ENCODE assay signal across 8 cellular contexts in the genomic region with DNA sequence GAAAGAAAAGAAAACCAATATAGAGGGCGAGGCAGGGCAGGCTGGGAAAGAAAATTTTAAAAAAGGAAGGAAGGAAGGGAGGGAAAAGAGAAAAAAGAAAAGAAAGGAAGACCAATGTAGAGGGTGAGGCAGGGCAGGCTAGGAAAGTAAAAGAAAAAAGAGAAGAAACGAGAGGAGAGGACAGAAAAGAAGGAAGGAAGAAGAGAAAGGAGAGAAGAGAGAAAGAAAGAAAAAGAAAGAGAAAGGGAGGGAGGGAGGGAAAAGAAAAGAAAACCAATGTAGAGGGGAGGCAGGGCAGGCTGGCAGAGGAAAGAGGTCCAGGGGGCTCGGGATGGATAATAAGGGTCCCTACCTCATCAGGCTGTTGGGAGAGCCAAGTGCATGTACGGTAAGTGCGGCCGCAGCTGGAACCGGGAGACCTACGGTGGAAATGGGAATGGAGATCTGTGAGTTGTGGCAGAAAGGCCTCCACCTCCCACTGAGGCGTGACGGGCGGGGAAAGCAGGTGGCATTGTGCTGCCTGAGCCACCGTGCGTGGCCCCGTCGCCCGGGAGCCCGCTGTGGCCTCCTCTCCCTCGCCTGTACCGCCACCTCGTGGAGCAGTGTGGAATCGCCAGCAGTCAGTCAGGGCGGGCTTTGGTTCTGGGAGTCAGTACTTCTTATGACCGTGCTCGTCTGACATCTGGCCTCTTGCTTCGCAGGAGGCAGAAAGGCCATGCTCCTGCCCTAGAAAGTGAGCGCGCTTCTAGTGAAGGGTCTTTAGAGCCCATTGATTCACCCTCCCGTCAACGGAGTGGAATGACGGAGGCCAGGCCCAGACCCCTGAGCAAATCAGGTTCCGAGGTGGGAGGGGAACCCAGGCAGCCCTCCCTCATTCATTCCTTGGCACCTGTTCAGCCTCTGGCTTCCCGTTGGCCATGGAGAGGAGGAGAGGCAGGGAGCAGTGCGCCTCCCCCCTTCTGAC. TPM values are rescaled to one million over a fixed set of nuclear protein-coding genes. Genes with fewer than 3 reads are reported as not detected.
A peak's percentile ranks its signal among the peaks of the same experiment; 100 is the strongest.
DNase-seq lines count a peak whose midpoint lies in the region; ATAC-seq and TF ChIP-seq lines count a peak whose summit lies in the region.

No MANE protein-coding gene starts in this region.

- H3K36me3 Mint-ChIP-seq in activated CD4-positive, alpha-beta T cell treated with anti-CD3 and anti-CD28 coated beads, Interleukin-2, amount 10 ng/mL, durations not matched to agents 24 days and 14 days (ENCODE audit: low read depth), result no peaks in the 10 kb centered on the region

- no peaks in the 10 kb centered on the region for H3K27me3 ChIP-seq in right lobe of liver

- no peak overlapping the region for H3K27ac ChIP-seq in right lobe of liver

- H3K36me3 ChIP-seq in right lobe of liver, result no peaks in the 10 kb centered on the region

- TF ChIP-seq CTCF in right lobe of liver (IDR thresholded peaks at IDR 0.05), result peak; percentile 97 to 99 (median 98)

- no peaks in the 10 kb centered on the region for H3K9me3 ChIP-seq in right lobe of liver

- WGBS in right lobe of liver (ENCODE audit: insufficient coverage, low coverage, low lambda C conversion rate, missing lambda C conversion rate), result 18% methylated on average over 11 of the region's 33 CpGs

- H3K4me1 Mint-ChIP-seq in activated CD4-positive, alpha-beta T cell treated with anti-CD3 and anti-CD28 coated beads, Interleukin-2, amount 10 ng/mL, durations not matched to agents 24 days and 14 days, result peaks cover 5% of the 10 kb centered on the region

- peaks cover 0 to 7% (median 0%) of the 10 kb centered on the region in 4 donors for H3K4me1 ChIP-seq in right lobe of liver

- intact Hi-C loops in activated CD4-positive, alpha-beta T cell treated with anti-CD3 and anti-CD28 coated beads, Interleukin-2, amount 10 ng/mL, durations not matched to agents 24 days and 14 days (cut with micrococcal nuclease), result loop anchor here (1.0 kb wide), 2 partner anchors 10 to 88 kb away; no protein-coding TSS in a partner anchor
- intact Hi-C loops in right lobe of liver (cut with DNase I), result loop anchor here (5.0 to 10.0 kb wide), 2 partner anchors 87 to 89 kb away; no protein-coding TSS in a partner anchor

- no peak for TF ChIP-seq POLR2A in right lobe of liver (IDR thresholded peaks at IDR 0.05)

- H3K27ac Mint-ChIP-seq in activated CD4-positive, alpha-beta T cell treated with anti-CD3 and anti-CD28 coated beads, Interleukin-2, amount 10 ng/mL, durations not matched to agents 24 days and 14 days, result no peak overlapping the region

- H3K4me3 Mint-ChIP-seq in activated CD4-positive, alpha-beta T cell treated with anti-CD3 and anti-CD28 coated beads, Interleukin-2, amount 10 ng/mL, durations not matched to agents 24 days and 14 days, result peak overlapping the region; percentile 54

- ATAC-seq in GM19351 (IDR thresholded peaks at IDR 0.05; ENCODE audit: unreplicated experiment) (peak; percentile 97), HG03469 (IDR thresholded peaks at IDR 0.05; ENCODE audit: unreplicated experiment) (peak; percentile 64), right lobe of liver (peak; percentile 100)

- H3K4me3 ChIP-seq in right lobe of liver, result no peak overlapping the region

- H3K27me3 Mint-ChIP-seq in activated CD4-positive, alpha-beta T cell treated with anti-CD3 and anti-CD28 coated beads, Interleukin-2, amount 10 ng/mL, durations not matched to agents 24 days and 14 days, result peaks cover 22% of the 10 kb centered on the region

- H3K9me3 Mint-ChIP-seq in activated CD4-positive, alpha-beta T cell treated with anti-CD3 and anti-CD28 coated beads, Interleukin-2, amount 10 ng/mL, durations not matched to agents 24 days and 14 days, result no peaks in the 10 kb centered on the region

- peak in 12 of 14 donors; percentile 11 to 77 (median 68) for DNase-seq in C1 segment of cervical spinal cord (lab: John Stamatoyannopoulos, UW)
- peak; percentile 92 for DNase-seq in NCI-H69 (lab: John Stamatoyannopoulos, UW)
- peak; percentile 98 for DNase-seq in activated CD4-positive, alpha-beta T cell treated with anti-CD3 and anti-CD28 coated beads, Interleukin-2, amount 10 ng/mL, durations not matched to agents 24 days and 14 days
- DNase-seq in dedifferentiated amniotic fluid mesenchymal stem cell (ENCODE audit: extremely low spot score), result peak; percentile 41
- peak; percentile 86 to 88 (median 86) for DNase-seq in right lobe of liver
- peak; percentile 77 to 97 (median 87) for DNase-seq in stimulated activated CD4-positive, alpha-beta T cell treated with anti-CD3 and anti-CD28 coated beads, TNF-alpha, amount 100 ng/mL, for 1 hour (ENCODE audit: low read depth in 3 of 3, low spot score in 1 of 3)

RNA-seq across cellular contexts. Expression of a gene that starts 10.4 kb away (rescaled TPM):
- total RNA-seq in activated CD4-positive, alpha-beta T cell treated with anti-CD3 and anti-CD28 coated beads, Interleukin-2, amount 10 ng/mL, durations not matched to agents 24 days and 14 days, result 267 and 273 TPM in 2 replicates
- total RNA-seq in right lobe of liver, result 100 to 1,000 TPM in 2 of 6 experiments, 10 to 100 TPM in 4; 35.5 to 174 (median 43.9) TPM

RNA-seq across cellular contexts. Expression of a gene that starts 23.1 kb away (rescaled TPM):
- total RNA-seq in activated CD4-positive, alpha-beta T cell treated with anti-CD3 and anti-CD28 coated beads, Interleukin-2, amount 10 ng/mL, durations not matched to agents 24 days and 14 days, result 0.07 TPM in 1 of 2 replicates, not detected in the other
- not detected for total RNA-seq in right lobe of liver

RNA-seq across cellular contexts. Expression of a gene that starts 33.2 kb away (rescaled TPM):
- 29.3 and 29.5 TPM in 2 replicates for total RNA-seq in activated CD4-positive, alpha-beta T cell treated with anti-CD3 and anti-CD28 coated beads, Interleukin-2, amount 10 ng/mL, durations not matched to agents 24 days and 14 days
- 10 to 100 TPM; 14.4 to 23.5 (median 20.9) TPM for total RNA-seq in right lobe of liver

RNA-seq across cellular contexts. Expression of a gene that starts 40.3 kb away (rescaled TPM):
- 492 and 507 TPM in 2 replicates for total RNA-seq in activated CD4-positive, alpha-beta T cell treated with anti-CD3 and anti-CD28 coated beads, Interleukin-2, amount 10 ng/mL, durations not matched to agents 24 days and 14 days
- 10 to 100 TPM; 44.2 to 96.1 (median 73.5) TPM for total RNA-seq in right lobe of liver

RNA-seq across cellular contexts. Expression of a gene that starts 50.7 kb away (rescaled TPM):
- total RNA-seq in activated CD4-positive, alpha-beta T cell treated with anti-CD3 and anti-CD28 coated beads, Interleukin-2, amount 10 ng/mL, durations not matched to agents 24 days and 14 days, result 3.2 and 3.3 TPM in 2 replicates
- under 1 TPM; 0.05 to 0.33 (median 0.06) TPM for total RNA-seq in right lobe of liver

Comparison
In these comparisons a context has a peak if more than half of its experiments do, and no peak if none do; other contexts are left out.
1. DNase-seq: peak in every context shown above with its lines; median percentile 98 in activated CD4-positive, alpha-beta T cell treated with anti-CD3 and anti-CD28 coated beads, Interleukin-2, amount 10 ng/mL, durations not matched to agents 24 days and 14 days; 92 in NCI-H69; 87 in stimulated activated CD4-positive, alpha-beta T cell treated with anti-CD3 and anti-CD28 coated beads, TNF-alpha, amount 100 ng/mL, for 1 hour; 86 in right lobe of liver; 68 in C1 segment of cervical spinal cord; 41 in dedifferentiated amniotic fluid mesenchymal stem cell.